In genomic region chr11:98398508-98398907, GRCh38 we compare ENCODE assay signal across 7 cellular contexts.
"Had no signal": no experiment of that assay in that cellular context is flagged by ENCODE, and none has a peak within 500 bp of the region (broad histone marks: within the 10 kb centered on the region; RNA-seq: fewer than 3 reads in every experiment).

No MANE protein-coding gene starts in this region.

- ATAC-seq: HepG2 had no signal

- DNase-seq: IMR-90, KBM-7, KG1 had no signal

- H3K4me2 ChIP-seq: KMS-11 had no signal

- FAIRE-seq: HepG2, HTR-8/SVneo had no signal

- H3K27ac ChIP-seq: HL-60, KMS-11 had no signal

- H3K9ac ChIP-seq: KMS-11 had no signal
